In genomic region chr20:48394415-48395081, GRCh38 we compare ENCODE assay signal across 1 cellular context.
A peak's percentile ranks its signal among the peaks of the same experiment; 100 is the strongest.
TF ChIP-seq lines count a peak whose summit lies in the region.

No MANE protein-coding gene starts in this region.

TF ChIP-seq in HepG2, 621 proteins besides CTCF, POLR2A, EP300 and RAD21 (continued from another document and continues in another):
- TF ChIP-seq, protein P1, sequence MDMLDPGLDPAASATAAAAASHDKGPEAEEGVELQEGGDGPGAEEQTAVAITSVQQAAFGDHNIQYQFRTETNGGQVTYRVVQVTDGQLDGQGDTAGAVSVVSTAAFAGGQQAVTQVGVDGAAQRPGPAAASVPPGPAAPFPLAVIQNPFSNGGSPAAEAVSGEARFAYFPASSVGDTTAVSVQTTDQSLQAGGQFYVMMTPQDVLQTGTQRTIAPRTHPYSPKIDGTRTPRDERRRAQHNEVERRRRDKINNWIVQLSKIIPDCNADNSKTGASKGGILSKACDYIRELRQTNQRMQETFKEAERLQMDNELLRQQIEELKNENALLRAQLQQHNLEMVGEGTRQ (IDR thresholded peaks at IDR 0.05; ENCODE audit: low read depth, low read length) = no peak
- TF ChIP-seq, protein P1 (CRISPR knock-in tag; IDR thresholded peaks at IDR 0.05; ENCODE audit: borderline replicate concordance) = no peak
- TF ChIP-seq HCFC1 (IDR thresholded peaks at IDR 0.05; ENCODE audit: low read depth, low read length) (no peak), RARA (CRISPR knock-in tag; IDR thresholded peaks at IDR 0.05) (peak; percentile 97), MTF2 (CRISPR knock-in tag; IDR thresholded peaks at IDR 0.05; ENCODE audit: borderline replicate concordance) (no peak), MLLT10 (CRISPR knock-in tag; IDR thresholded peaks at IDR 0.05) (no peak), HNF4A (CRISPR knock-in tag; IDR thresholded peaks at IDR 0.05) (peak; percentile 98), SMAD3 (CRISPR knock-in tag; IDR thresholded peaks at IDR 0.05) (no peak), ZNF121 (CRISPR knock-in tag; IDR thresholded peaks at IDR 0.05) (no peak), TBX2 (CRISPR knock-in tag; IDR thresholded peaks at IDR 0.05; ENCODE audit: borderline replicate concordance) (peak; percentile 79; the same call in 1 of the 2 replicates), AGO2 (optimal IDR thresholded peaks at IDR 0.05; ENCODE audit: low read depth, low read length) (no peak), ZFY (CRISPR knock-in tag; IDR thresholded peaks at IDR 0.05) (no peak), ZFP41 (CRISPR knock-in tag; IDR thresholded peaks at IDR 0.05; ENCODE audit: borderline replicate concordance) (no peak), GTF2F1 (IDR thresholded peaks at IDR 0.05; ENCODE audit: low read length) (no peak), DMAP1 (CRISPR knock-in tag; IDR thresholded peaks at IDR 0.05) (no peak), ZNF281 (CRISPR knock-in tag; IDR thresholded peaks at IDR 0.05; ENCODE audit: borderline replicate concordance) (peak; percentile 66; the same call in 1 of the 2 replicates), ATM (IDR thresholded peaks at IDR 0.05; ENCODE audit: borderline replicate concordance) (no peak), HOXD1 (CRISPR knock-in tag; IDR thresholded peaks at IDR 0.05) (no peak), ZNF549 (CRISPR knock-in tag; IDR thresholded peaks at IDR 0.05) (no peak), ZNF275 (CRISPR knock-in tag; IDR thresholded peaks at IDR 0.05; ENCODE audit: borderline replicate concordance) (no peak), SNAPC4 (CRISPR knock-in tag; IDR thresholded peaks at IDR 0.05) (peak; percentile 61; the same call in 1 of the 2 replicates), ZNF563 (CRISPR knock-in tag; IDR thresholded peaks at IDR 0.05) (peak; percentile 44; the same call in 1 of the 2 replicates), RARG (CRISPR knock-in tag; IDR thresholded peaks at IDR 0.05; ENCODE audit: low read depth) (no peak), PBX3 (CRISPR knock-in tag; IDR thresholded peaks at IDR 0.05; ENCODE audit: borderline replicate concordance) (no peak), PTBP1 (IDR thresholded peaks at IDR 0.05; ENCODE audit: low read depth, low read length, poor library complexity, severe bottlenecking) (no peak), KLF9 (CRISPR knock-in tag; IDR thresholded peaks at IDR 0.05; ENCODE audit: low read depth) (no peak), AHDC1 (CRISPR knock-in tag; IDR thresholded peaks at IDR 0.05; ENCODE audit: borderline replicate concordance) (peak; percentile 61)
- TF ChIP-seq, protein P2, sequence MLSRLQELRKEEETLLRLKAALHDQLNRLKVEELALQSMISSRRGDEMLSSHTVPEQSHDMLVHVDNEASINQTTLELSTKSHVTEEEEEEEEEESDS (CRISPR knock-in tag; IDR thresholded peaks at IDR 0.05; ENCODE audit: borderline replicate concordance) = no peak
- TF ChIP-seq, protein P3, sequence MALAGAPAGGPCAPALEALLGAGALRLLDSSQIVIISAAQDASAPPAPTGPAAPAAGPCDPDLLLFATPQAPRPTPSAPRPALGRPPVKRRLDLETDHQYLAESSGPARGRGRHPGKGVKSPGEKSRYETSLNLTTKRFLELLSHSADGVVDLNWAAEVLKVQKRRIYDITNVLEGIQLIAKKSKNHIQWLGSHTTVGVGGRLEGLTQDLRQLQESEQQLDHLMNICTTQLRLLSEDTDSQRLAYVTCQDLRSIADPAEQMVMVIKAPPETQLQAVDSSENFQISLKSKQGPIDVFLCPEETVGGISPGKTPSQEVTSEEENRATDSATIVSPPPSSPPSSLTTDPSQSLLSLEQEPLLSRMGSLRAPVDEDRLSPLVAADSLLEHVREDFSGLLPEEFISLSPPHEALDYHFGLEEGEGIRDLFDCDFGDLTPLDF (CRISPR knock-in tag; IDR thresholded peaks at IDR 0.05) = no peak
- TF ChIP-seq, protein P4, sequence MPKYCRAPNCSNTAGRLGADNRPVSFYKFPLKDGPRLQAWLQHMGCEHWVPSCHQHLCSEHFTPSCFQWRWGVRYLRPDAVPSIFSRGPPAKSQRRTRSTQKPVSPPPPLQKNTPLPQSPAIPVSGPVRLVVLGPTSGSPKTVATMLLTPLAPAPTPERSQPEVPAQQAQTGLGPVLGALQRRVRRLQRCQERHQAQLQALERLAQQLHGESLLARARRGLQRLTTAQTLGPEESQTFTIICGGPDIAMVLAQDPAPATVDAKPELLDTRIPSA (CRISPR knock-in tag; IDR thresholded peaks at IDR 0.05; ENCODE audit: borderline replicate concordance) = no peak
- TF ChIP-seq, protein P5, sequence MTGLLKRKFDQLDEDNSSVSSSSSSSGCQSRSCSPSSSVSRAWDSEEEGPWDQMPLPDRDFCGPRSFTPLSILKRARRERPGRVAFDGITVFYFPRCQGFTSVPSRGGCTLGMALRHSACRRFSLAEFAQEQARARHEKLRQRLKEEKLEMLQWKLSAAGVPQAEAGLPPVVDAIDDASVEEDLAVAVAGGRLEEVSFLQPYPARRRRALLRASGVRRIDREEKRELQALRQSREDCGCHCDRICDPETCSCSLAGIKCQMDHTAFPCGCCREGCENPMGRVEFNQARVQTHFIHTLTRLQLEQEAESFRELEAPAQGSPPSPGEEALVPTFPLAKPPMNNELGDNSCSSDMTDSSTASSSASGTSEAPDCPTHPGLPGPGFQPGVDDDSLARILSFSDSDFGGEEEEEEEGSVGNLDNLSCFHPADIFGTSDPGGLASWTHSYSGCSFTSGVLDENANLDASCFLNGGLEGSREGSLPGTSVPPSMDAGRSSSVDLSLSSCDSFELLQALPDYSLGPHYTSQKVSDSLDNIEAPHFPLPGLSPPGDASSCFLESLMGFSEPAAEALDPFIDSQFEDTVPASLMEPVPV (CRISPR knock-in tag; IDR thresholded peaks at IDR 0.05) = no peak
- TF ChIP-seq, protein P6, sequence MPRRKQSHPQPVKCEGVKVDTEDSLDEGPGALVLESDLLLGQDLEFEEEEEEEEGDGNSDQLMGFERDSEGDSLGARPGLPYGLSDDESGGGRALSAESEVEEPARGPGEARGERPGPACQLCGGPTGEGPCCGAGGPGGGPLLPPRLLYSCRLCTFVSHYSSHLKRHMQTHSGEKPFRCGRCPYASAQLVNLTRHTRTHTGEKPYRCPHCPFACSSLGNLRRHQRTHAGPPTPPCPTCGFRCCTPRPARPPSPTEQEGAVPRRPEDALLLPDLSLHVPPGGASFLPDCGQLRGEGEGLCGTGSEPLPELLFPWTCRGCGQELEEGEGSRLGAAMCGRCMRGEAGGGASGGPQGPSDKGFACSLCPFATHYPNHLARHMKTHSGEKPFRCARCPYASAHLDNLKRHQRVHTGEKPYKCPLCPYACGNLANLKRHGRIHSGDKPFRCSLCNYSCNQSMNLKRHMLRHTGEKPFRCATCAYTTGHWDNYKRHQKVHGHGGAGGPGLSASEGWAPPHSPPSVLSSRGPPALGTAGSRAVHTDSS (CRISPR knock-in tag; conservative IDR thresholded peaks at IDR 0.05) = no peak
